In the genomic region with DNA sequence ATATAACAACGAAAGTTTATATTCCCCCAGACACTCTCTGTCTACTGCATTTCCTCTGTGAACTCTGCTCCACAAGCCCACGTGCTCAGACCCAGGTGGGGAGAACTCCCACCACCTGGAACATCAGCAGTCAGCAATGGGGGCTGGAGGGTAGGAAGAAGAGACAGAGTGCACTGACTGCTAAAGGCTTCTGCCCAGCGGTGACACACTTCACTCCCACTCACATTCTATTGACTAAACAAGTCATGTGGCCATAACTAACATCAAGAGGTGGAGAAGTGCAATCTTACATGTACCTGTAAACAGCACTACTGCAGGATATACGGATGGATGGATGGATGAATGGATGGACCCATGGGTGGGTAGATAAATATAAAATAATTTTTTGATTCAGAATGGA, we compare ENCODE assay signal across 19 cellular contexts.
DNase-seq lines count a peak whose midpoint lies in the region; ATAC-seq, FAIRE-seq and TF ChIP-seq lines count a peak whose summit lies in the region.
"Had no signal": no experiment of that assay in that cellular context is flagged by ENCODE, and none has a peak within 500 bp of the region (broad histone marks: within the 10 kb centered on the region; RNA-seq: fewer than 3 reads in every experiment).

No MANE protein-coding gene starts in this region.

- no peak overlapping the region for H3K4me3 ChIP-seq in RWPE2 (ENCODE audit: severe bottlenecking)
- H3K4me3 ChIP-seq in left lung = no peak overlapping the region
- H3K4me3 ChIP-seq: breast epithelium, thoracic aorta had no signal

- no peaks in the 10 kb centered on the region for H3K36me3 Mint-ChIP-seq in activated T-cell treated with anti-CD3 and anti-CD28 coated beads, Interleukin-2, amount 50 U/mL, for 4 hours (ENCODE audit: insufficient read depth)
- H3K36me3 Mint-ChIP-seq in activated T-cell treated with anti-CD3 and anti-CD28 coated beads, Interleukin-2, amount 50 U/mL, for 24 hours (ENCODE audit: low read depth) = no peaks in the 10 kb centered on the region
- no peaks in the 10 kb centered on the region for H3K36me3 Mint-ChIP-seq in glutamatergic neuron (ENCODE audit: unreplicated experiment)

- intact Hi-C loops in left lung (cut with DNase I) = no loop called here

- H3K36me3 ChIP-seq in RWPE2 (ENCODE audit: low read depth) (no peaks in the 10 kb centered on the region), left lung (no peaks in the 10 kb centered on the region)
- H3K36me3 ChIP-seq: breast epithelium, neutrophil, thoracic aorta had no signal

- peak; percentile 8 for DNase-seq in activated T-cell treated with anti-CD3 and anti-CD28 coated beads, Interleukin-2, amount 50 U/mL, for 4 hours
- DNase-seq in activated T-cell treated with anti-CD3 and anti-CD28 coated beads, Interleukin-2, amount 50 U/mL, for 24 hours = no peak
- no peak for DNase-seq in H54 (ENCODE audit: insufficient read length, low spot score)
- no peak for DNase-seq in RWPE2 (ENCODE audit: low spot score)
- no peak for DNase-seq in left lung
- DNase-seq in frontal cortex (ENCODE audit: low spot score in 2 of 2) = no peak
- DNase-seq in glutamatergic neuron = no peak
- DNase-seq: activated CD8-positive, alpha-beta memory T cell treated with anti-CD3 and anti-CD28 coated beads, Interleukin-2, amount 50 U/mL, for 4 hours; Calu3; GF-D8; NCI-H1694; NCI-H526 treated with DMSO at 0.1 percent for 48 hours; retina had no signal

- H3K4me1 ChIP-seq in RWPE2 (ENCODE audit: insufficient read depth, poor library complexity, severe bottlenecking) = peaks cover 8% of the 10 kb centered on the region
- H3K4me1 ChIP-seq in left lung = peaks cover 0 to 24% of the 10 kb centered on the region in 2 donors
- H3K4me1 ChIP-seq: breast epithelium had no signal

- H3K9me3 ChIP-seq in RWPE2 (ENCODE audit: severe bottlenecking) = no peaks in the 10 kb centered on the region
- no peaks in the 10 kb centered on the region for H3K9me3 ChIP-seq in left lung
- H3K9me3 ChIP-seq: breast epithelium, neutrophil, thoracic aorta had no signal

- H3K4me1 Mint-ChIP-seq in activated T-cell treated with anti-CD3 and anti-CD28 coated beads, Interleukin-2, amount 50 U/mL, for 4 hours (ENCODE audit: low read depth) = peaks cover 26% of the 10 kb centered on the region
- peaks cover 35% of the 10 kb centered on the region for H3K4me1 Mint-ChIP-seq in activated T-cell treated with anti-CD3 and anti-CD28 coated beads, Interleukin-2, amount 50 U/mL, for 24 hours (ENCODE audit: low read depth)
- peaks cover 11% of the 10 kb centered on the region for H3K4me1 Mint-ChIP-seq in glutamatergic neuron (ENCODE audit: low read depth, unreplicated experiment)

- no peaks in the 10 kb centered on the region for H3K9me3 Mint-ChIP-seq in activated T-cell treated with anti-CD3 and anti-CD28 coated beads, Interleukin-2, amount 50 U/mL, for 4 hours
- H3K9me3 Mint-ChIP-seq in activated T-cell treated with anti-CD3 and anti-CD28 coated beads, Interleukin-2, amount 50 U/mL, for 24 hours = no peaks in the 10 kb centered on the region
- H3K9me3 Mint-ChIP-seq in glutamatergic neuron (ENCODE audit: unreplicated experiment) = no peaks in the 10 kb centered on the region

- no peak overlapping the region for H3K27ac ChIP-seq in RWPE2 (ENCODE audit: poor library complexity, severe bottlenecking)
- H3K27ac ChIP-seq in left lung = no peak overlapping the region
- H3K27ac ChIP-seq: breast epithelium, neutrophil, RWPE1, VCaP had no signal

- no peaks in the 10 kb centered on the region for H3K27me3 ChIP-seq in RWPE2 (ENCODE audit: insufficient read depth, poor library complexity, severe bottlenecking)
- no peaks in the 10 kb centered on the region for H3K27me3 ChIP-seq in left lung
- H3K27me3 ChIP-seq: breast epithelium, neutrophil had no signal

- FAIRE-seq in H54 (lab: Jason Lieb, UNC) = peak; percentile 65
- no peak for FAIRE-seq in frontal cortex (lab: Jason Lieb, UNC)

- H3K27ac Mint-ChIP-seq in activated T-cell treated with anti-CD3 and anti-CD28 coated beads, Interleukin-2, amount 50 U/mL, for 24 hours = no peak overlapping the region
- H3K27ac Mint-ChIP-seq in glutamatergic neuron (ENCODE audit: unreplicated experiment) = no peak overlapping the region

- TF ChIP-seq POLR2A in H54 (IDR thresholded peaks at IDR 0.05; ENCODE audit: low read depth, low read length) = no peak

- TF ChIP-seq CTCF in RWPE2 (IDR thresholded peaks at IDR 0.05; ENCODE audit: poor library complexity, severe bottlenecking) (no peak), left lung (IDR thresholded peaks at IDR 0.05) (no peak), glutamatergic neuron (IDR thresholded peaks at IDR 0.05; ENCODE audit: partially characterized antibody, unreplicated experiment) (no peak)

- no peaks in the 10 kb centered on the region for H3K27me3 Mint-ChIP-seq in activated T-cell treated with anti-CD3 and anti-CD28 coated beads, Interleukin-2, amount 50 U/mL, for 4 hours (ENCODE audit: low read depth)
- H3K27me3 Mint-ChIP-seq in activated T-cell treated with anti-CD3 and anti-CD28 coated beads, Interleukin-2, amount 50 U/mL, for 24 hours = no peaks in the 10 kb centered on the region
- peaks cover 2% of the 10 kb centered on the region for H3K27me3 Mint-ChIP-seq in glutamatergic neuron (ENCODE audit: unreplicated experiment)

- ATAC-seq in activated T-cell treated with anti-CD3 and anti-CD28 coated beads, Interleukin-2, amount 50 U/mL, for 4 hours = no peak
- ATAC-seq in RWPE2 (ENCODE audit: low read depth) (peak; percentile 41; the same call in 1 of the 3 replicates), left lung (peak; percentile 64), GM21619 (IDR thresholded peaks at IDR 0.05; ENCODE audit: unreplicated experiment) (no peak)

- no peak overlapping the region for H3K4me3 Mint-ChIP-seq in activated T-cell treated with anti-CD3 and anti-CD28 coated beads, Interleukin-2, amount 50 U/mL, for 4 hours
- no peak overlapping the region for H3K4me3 Mint-ChIP-seq in activated T-cell treated with anti-CD3 and anti-CD28 coated beads, Interleukin-2, amount 50 U/mL, for 24 hours
- H3K4me3 Mint-ChIP-seq in glutamatergic neuron (ENCODE audit: unreplicated experiment) = no peak overlapping the region

Comparison
In these comparisons a context has a peak if more than half of its experiments do, and no peak if none do; other contexts are left out.
1. ATAC-seq: peak in RWPE2 (single experiment) and left lung (single experiment); none in activated T-cell treated with anti-CD3 and anti-CD28 coated beads, Interleukin-2, amount 50 U/mL, for 4 hours (0 of 2) and GM21619 (single experiment).